30 cellular contexts compared by ENCODE assay signal in the genomic region with DNA sequence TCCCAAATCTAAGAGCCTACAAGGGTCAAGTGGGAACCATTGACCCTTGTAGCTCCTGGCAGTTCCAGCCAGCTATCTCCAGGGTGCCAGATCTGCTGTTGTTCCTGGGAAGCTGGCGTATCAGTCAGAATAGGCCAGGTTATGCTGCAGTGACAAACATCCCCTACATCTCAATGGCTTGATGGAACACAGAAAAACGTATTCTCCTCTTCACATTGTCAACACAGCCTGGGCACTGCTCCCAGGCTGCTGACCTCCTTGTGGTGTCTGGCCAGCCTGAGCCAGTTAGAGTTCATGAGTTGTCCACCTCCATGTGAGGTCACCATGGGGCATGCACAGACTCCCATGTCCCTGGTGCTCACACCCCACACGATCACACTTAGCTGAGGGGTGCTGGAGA.
"Had no signal": no experiment of that assay in that cellular context is flagged by ENCODE, and none has a peak within 500 bp of the region (broad histone marks: within the 10 kb centered on the region; RNA-seq: fewer than 3 reads in every experiment).

No MANE protein-coding gene starts in this region.

- H3K36me3 ChIP-seq: ovary had no signal

- H3K9me3 ChIP-seq: mucosa of descending colon, psoas muscle, testis, tibial artery had no signal

- H3K4me3 ChIP-seq: esophagus squamous epithelium, lung, mucosa of descending colon, ovary, psoas muscle, skin epidermis, spleen, testis, tibial artery had no signal

- H3K27me3 ChIP-seq: esophagus squamous epithelium, ovary, testis, tibial artery had no signal

- H3K27ac ChIP-seq: esophagus squamous epithelium, ovary, psoas muscle, skin epidermis, spleen, testis, tibial artery had no signal

- ATAC-seq: effector memory CD8-positive, alpha-beta T cell; left colon; left ventricle myocardium superior; mucosa of descending colon; natural killer cell treated with Interleukin-12 subunit alpha and Interleukin-12 subunit beta and Interleukin-15 and Interleukin-18, amount 100 ng/mL, for 72 hours; psoas muscle; right cardiac atrium; stimulated activated memory B cell treated with anti-CD40 and anti-IgM and Interleukin-4, amounts not matched to agents 10 μg/mL and 1 μg/mL and 100 μg/mL, for 72 hours; stimulated activated naive CD8-positive, alpha-beta T cell treated with anti-CD3 and anti-CD28 coated beads, Interleukin-15, Interleukin-2, amounts not matched to agents 100 U/mL and 50 U/mL, for 24 hours had no signal

- FAIRE-seq: endometrium had no signal

- DNase-seq: cortex of kidney; effector memory CD8-positive, alpha-beta T cell; erythroblast; esophagus squamous epithelium; foreskin melanocyte; glutamatergic neuron; hypothalamus; immature natural killer cell; islet precursor cell; kidney glomerular epithelial cell; left colon; left ventricle myocardium superior; mucosa of descending colon; naive B cell; occipital lobe; ovary; posterior cingulate gyrus; psoas muscle; right cardiac atrium; spleen; stimulated activated CD4-positive, alpha-beta T cell treated with anti-CD3 and anti-CD28 coated beads, Interleukin-4, amount 100 ng/mL, for 4 hours; stimulated activated naive CD8-positive, alpha-beta T cell treated with anti-CD3 and anti-CD28 coated beads, Interleukin-15, Interleukin-2, amounts not matched to agents 100 U/mL and 50 U/mL, for 24 hours; substantia nigra; testis; tibial artery had no signal
